In the genomic region with DNA sequence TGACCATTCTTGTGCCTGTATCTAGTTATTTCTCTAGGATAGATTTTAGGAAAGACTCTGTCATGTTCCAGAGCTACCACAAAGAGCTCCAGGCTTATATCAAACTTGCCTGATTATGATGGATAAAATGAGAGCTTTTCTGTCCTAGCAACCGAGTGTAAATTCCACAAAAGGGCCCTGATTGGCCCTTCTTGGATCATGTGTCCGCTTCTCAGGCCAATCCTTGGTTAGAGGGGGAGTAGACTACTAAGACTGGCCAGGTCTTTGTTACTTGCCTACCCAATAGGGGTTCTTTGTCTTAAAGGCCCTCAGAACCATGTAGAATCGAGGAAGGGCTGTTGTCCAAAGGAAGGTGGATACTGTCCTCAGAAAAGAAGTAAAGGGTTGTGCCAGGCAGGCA, we compare ENCODE assay signal across 1 cellular context.
TF ChIP-seq lines count a peak whose summit lies in the region.

No MANE protein-coding gene starts in this region.

TF ChIP-seq in SK-N-SH, 30 proteins besides CTCF, POLR2A, EP300 and RAD21 (continued from another document):
- TF ChIP-seq, protein P1, sequence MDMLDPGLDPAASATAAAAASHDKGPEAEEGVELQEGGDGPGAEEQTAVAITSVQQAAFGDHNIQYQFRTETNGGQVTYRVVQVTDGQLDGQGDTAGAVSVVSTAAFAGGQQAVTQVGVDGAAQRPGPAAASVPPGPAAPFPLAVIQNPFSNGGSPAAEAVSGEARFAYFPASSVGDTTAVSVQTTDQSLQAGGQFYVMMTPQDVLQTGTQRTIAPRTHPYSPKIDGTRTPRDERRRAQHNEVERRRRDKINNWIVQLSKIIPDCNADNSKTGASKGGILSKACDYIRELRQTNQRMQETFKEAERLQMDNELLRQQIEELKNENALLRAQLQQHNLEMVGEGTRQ (IDR thresholded peaks at IDR 0.05; ENCODE audit: borderline replicate concordance, low read depth, low read length), result peak; percentile 38; the same call in 1 of the 2 replicates
- TF ChIP-seq FOSL2 (IDR thresholded peaks at IDR 0.05; ENCODE audit: borderline replicate concordance, low read depth) (no peak), JUND (IDR thresholded peaks at IDR 0.05) (no peak), NFIC (IDR thresholded peaks at IDR 0.05; ENCODE audit: borderline replicate concordance) (no peak), GATA2 (CRISPR knock-in tag; IDR thresholded peaks at IDR 0.05) (no peak), SIN3A (IDR thresholded peaks at IDR 0.05; ENCODE audit: borderline replicate concordance, low read depth, low read length) (no peak), SMC3 (IDR thresholded peaks at IDR 0.05; ENCODE audit: low read depth, low read length) (no peak)
